Comparison of ENCODE assay signal across 14 cellular contexts in the genomic region with DNA sequence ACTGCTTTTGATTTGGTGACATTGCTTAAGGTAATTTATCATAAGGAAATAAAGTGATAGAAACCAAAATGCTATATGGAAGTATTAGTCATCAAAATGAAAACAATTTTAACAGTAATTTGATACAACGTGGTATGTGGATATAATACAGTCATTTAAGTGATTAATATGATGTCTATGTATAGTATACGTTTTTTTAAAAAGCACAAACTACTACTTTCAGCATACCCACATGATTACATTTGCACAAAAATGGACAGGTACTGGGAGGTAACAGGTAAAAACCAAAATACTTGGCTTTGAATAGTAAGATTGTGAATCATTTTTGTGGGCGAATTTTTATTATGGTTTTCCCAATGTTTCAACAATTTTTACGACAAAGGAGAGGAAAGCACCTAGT.
"Had no signal": no experiment of that assay in that cellular context is flagged by ENCODE, and none has a peak within 500 bp of the region (broad histone marks: within the 10 kb centered on the region; RNA-seq: fewer than 3 reads in every experiment).

No MANE protein-coding gene starts in this region.

- H3K27me3 ChIP-seq: ascending aorta, right atrium auricular region had no signal

- H3K36me3 ChIP-seq: ascending aorta, right atrium auricular region had no signal

- H3K27ac ChIP-seq: ascending aorta, coronary artery, right atrium auricular region had no signal

- ATAC-seq: naive thymus-derived CD4-positive, alpha-beta T cell; stimulated activated naive B cell treated with anti-CD40 and anti-IgM and Interleukin-4, amounts not matched to agents 10 μg/mL and 1 μg/mL and 100 μg/mL, for 72 hours had no signal

- DNase-seq: activated CD4-positive, alpha-beta memory T cell treated with anti-CD3 and anti-CD28 coated beads for 36 hours; activated CD4-positive, alpha-beta T cell treated with anti-CD3 and anti-CD28 coated beads for 1 hour; activated gamma-delta T cell; activated T-cell treated with anti-CD3 and anti-CD28 coated beads, Interleukin-2, amount 50 U/mL, for 48 hours; caudate nucleus; effector CD4-positive, alpha-beta T cell; hippocampal formation; naive thymus-derived CD4-positive, alpha-beta T cell; stimulated activated naive B cell treated with anti-CD40 and anti-IgM and Interleukin-4, amounts not matched to agents 10 μg/mL and 1 μg/mL and 100 μg/mL, for 72 hours; substantia nigra; trophoblast cell had no signal

- H3K4me3 ChIP-seq: ascending aorta, coronary artery, right atrium auricular region had no signal

- H3K9me3 ChIP-seq: ascending aorta, right atrium auricular region had no signal
